Comparison of ENCODE assay signal across 10 cellular contexts in the genomic region with DNA sequence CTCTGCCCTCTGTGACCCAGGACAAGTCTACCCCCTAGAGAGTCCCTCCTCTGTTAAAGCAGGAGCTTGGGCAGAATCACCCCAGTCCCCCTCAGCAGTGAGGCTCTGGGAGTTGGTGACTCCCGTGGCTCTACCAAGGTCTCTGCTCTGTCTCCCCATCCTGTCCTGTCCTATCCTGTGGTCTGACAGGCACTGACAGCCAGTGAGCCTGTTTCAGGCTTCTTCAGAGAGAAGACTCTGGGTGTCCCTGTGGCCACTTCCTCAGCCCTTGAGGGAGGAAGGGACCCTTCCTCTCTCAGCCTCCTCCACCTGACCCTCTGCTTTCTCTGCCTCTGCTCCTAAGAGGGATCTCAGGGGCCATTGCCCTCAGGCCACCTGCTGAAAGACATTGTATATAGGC.
DNase-seq lines count a peak whose midpoint lies in the region; ATAC-seq and TF ChIP-seq lines count a peak whose summit lies in the region.
"Had no signal": no experiment of that assay in that cellular context is flagged by ENCODE, and none has a peak within 500 bp of the region (broad histone marks: within the 10 kb centered on the region; RNA-seq: fewer than 3 reads in every experiment).

No MANE protein-coding gene starts in this region.

- CTCF ChIA-PET in GM10248 (lab: Yijun Ruan, JAX): interaction anchor here (1.2 to 1.8 kb wide), 2 partner anchors 8 to 19 kb away, joined by 3 read pairs; no protein-coding TSS in a partner anchor

- H3K4me1 Mint-ChIP-seq in stimulated activated memory B cell treated with anti-CD40 and anti-IgM and Interleukin-4, amounts not matched to agents 10 μg/mL and 1 μg/mL and 100 μg/mL, for 72 hours: peaks cover 24% of the 10 kb centered on the region

- POLR2A ChIA-PET in GM10248 (lab: Yijun Ruan, JAX): no interaction called here

- TF ChIP-seq CTCF in vagina (IDR thresholded peaks at IDR 0.05) (no peak), GM10248 (IDR thresholded peaks at IDR 0.05; ENCODE audit: control extremely low read depth, extremely low read depth, low read depth, missing control alignments) (no peak)

- H3K27ac Mint-ChIP-seq in stimulated activated memory B cell treated with anti-CD40 and anti-IgM and Interleukin-4, amounts not matched to agents 10 μg/mL and 1 μg/mL and 100 μg/mL, for 72 hours: peak overlapping the region; percentile 74
- H3K27ac Mint-ChIP-seq: T-helper 2 cell treated with Interferon-gamma antibody and Interleukin-4, amounts not matched to agents 5 μg/mL and 100 μg/mL, for 36 hours had no signal

- no peaks in the 10 kb centered on the region for H3K36me3 Mint-ChIP-seq in stimulated activated memory B cell treated with anti-CD40 and anti-IgM and Interleukin-4, amounts not matched to agents 10 μg/mL and 1 μg/mL and 100 μg/mL, for 72 hours

- no peak overlapping the region for H3K4me3 ChIP-seq in vagina

- H3K36me3 ChIP-seq in vagina: no peaks in the 10 kb centered on the region

- no peaks in the 10 kb centered on the region for H3K9me3 Mint-ChIP-seq in stimulated activated memory B cell treated with anti-CD40 and anti-IgM and Interleukin-4, amounts not matched to agents 10 μg/mL and 1 μg/mL and 100 μg/mL, for 72 hours
- H3K9me3 Mint-ChIP-seq: T-helper 2 cell treated with Interferon-gamma antibody and Interleukin-4, amounts not matched to agents 5 μg/mL and 100 μg/mL, for 36 hours had no signal

- intact Hi-C loops in vagina (cut with DNase I): no loop called here

- H3K27me3 ChIP-seq in vagina: no peaks in the 10 kb centered on the region

- peak; percentile 74 for DNase-seq in SIG-M5 treated with dmso at 0.1 percent for 504 hours (lab: John Stamatoyannopoulos, UW; ENCODE audit: unreplicated experiment)
- DNase-seq in SIG-M5 (lab: John Stamatoyannopoulos, UW): no peak
- DNase-seq in SKM-1 (lab: John Stamatoyannopoulos, UW; ENCODE audit: unreplicated experiment): peak; percentile 86
- DNase-seq in vagina (ENCODE audit: extremely low spot score in 2 of 2): no peak
- no peak for DNase-seq in GM10248 (ENCODE audit: extremely low spot score)
- DNase-seq in putamen (ENCODE audit: low spot score): no peak
- DNase-seq: head of caudate nucleus had no signal

- TF ChIP-seq POLR2A in vagina (IDR thresholded peaks at IDR 0.05): no peak

- peak; percentile 8 for ATAC-seq in HG02798 (IDR thresholded peaks at IDR 0.05; ENCODE audit: poor library complexity, unreplicated experiment)
- peak; percentile 49 for ATAC-seq in stimulated activated memory B cell treated with anti-CD40 and anti-IgM and Interleukin-4, amounts not matched to agents 10 μg/mL and 1 μg/mL and 100 μg/mL, for 72 hours

- no peak overlapping the region for H3K27ac ChIP-seq in vagina

- no peaks in the 10 kb centered on the region for H3K9me3 ChIP-seq in vagina

- H3K4me3 Mint-ChIP-seq in stimulated activated memory B cell treated with anti-CD40 and anti-IgM and Interleukin-4, amounts not matched to agents 10 μg/mL and 1 μg/mL and 100 μg/mL, for 72 hours: peak overlapping the region; percentile 13
- H3K4me3 Mint-ChIP-seq: T-helper 2 cell treated with Interferon-gamma antibody and Interleukin-4, amounts not matched to agents 5 μg/mL and 100 μg/mL, for 36 hours had no signal

- H3K27me3 Mint-ChIP-seq in stimulated activated memory B cell treated with anti-CD40 and anti-IgM and Interleukin-4, amounts not matched to agents 10 μg/mL and 1 μg/mL and 100 μg/mL, for 72 hours: peaks cover 16% of the 10 kb centered on the region

- H3K4me1 ChIP-seq in vagina: no peaks in the 10 kb centered on the region

Comparison
In these comparisons a context has a peak if more than half of its experiments do, and no peak if none do; other contexts are left out.
1. DNase-seq: peak in SIG-M5 treated with dmso at 0.1 percent for 504 hours (single experiment) and SKM-1 (single experiment); none in SIG-M5 (single experiment), vagina (0 of 2), GM10248 (single experiment) and putamen (single experiment).